10 cellular contexts compared by ENCODE assay signal in the genomic region with DNA sequence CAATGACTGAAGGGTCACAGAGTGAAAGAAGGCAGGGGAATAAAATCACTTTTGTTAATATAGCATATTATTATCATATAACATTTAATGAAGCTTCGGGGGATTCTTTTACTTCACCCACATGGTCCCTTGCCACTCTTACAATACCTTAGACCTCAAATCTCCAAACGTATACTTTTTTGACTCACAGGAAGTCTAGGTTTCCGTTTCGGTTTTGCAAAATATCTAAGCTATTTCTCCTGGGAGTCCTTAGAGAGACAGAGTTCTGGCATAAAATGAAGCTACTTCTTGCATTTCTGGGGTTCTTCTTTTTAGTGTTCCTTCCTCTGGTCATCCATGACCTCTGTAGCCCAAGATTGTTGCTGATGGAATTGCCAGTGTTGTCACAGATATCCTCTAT.
A peak's percentile ranks its signal among the peaks of the same experiment; 100 is the strongest.
DNase-seq lines count a peak whose midpoint lies in the region; ATAC-seq and TF ChIP-seq lines count a peak whose summit lies in the region.
"Had no signal": no experiment of that assay in that cellular context is flagged by ENCODE, and none has a peak within 500 bp of the region (broad histone marks: within the 10 kb centered on the region; RNA-seq: fewer than 3 reads in every experiment).

No MANE protein-coding gene starts in this region.

- H3K4me2 ChIP-seq in GM23338, result no peak overlapping the region

- intact Hi-C loops in activated CD4-positive, alpha-beta T cell treated with anti-CD3 and anti-CD28 coated beads for 36 hours (cut with DNase I, micrococcal nuclease), result no loop called here
- intact Hi-C loops in left ventricle myocardium superior (cut with micrococcal nuclease), result no loop called here

- peak overlapping the region; percentile 52 for H3K4me3 Mint-ChIP-seq in activated CD4-positive, alpha-beta T cell treated with anti-CD3 and anti-CD28 coated beads for 36 hours
- H3K4me3 Mint-ChIP-seq in GM23338 (no peak overlapping the region), glutamatergic neuron (ENCODE audit: unreplicated experiment) (no peak overlapping the region)
- peak overlapping the region; percentile 30 to 83 (median 68) for H3K4me3 Mint-ChIP-seq in naive thymus-derived CD8-positive, alpha-beta T cell

- no peaks in the 10 kb centered on the region for H3K36me3 ChIP-seq in GM23338 (ENCODE audit: insufficient read depth)

- no peak overlapping the region for H3K4me3 ChIP-seq in GM23338

- H3K27ac ChIP-seq in GM23338 (ENCODE audit: low read depth), result no peak overlapping the region

- peaks cover 23% of the 10 kb centered on the region for H3K4me1 Mint-ChIP-seq in activated CD4-positive, alpha-beta T cell treated with anti-CD3 and anti-CD28 coated beads for 36 hours
- peaks cover 4% of the 10 kb centered on the region; the same call in 1 of the 3 replicates for H3K4me1 Mint-ChIP-seq in GM23338
- H3K4me1 Mint-ChIP-seq in naive thymus-derived CD8-positive, alpha-beta T cell, result peaks cover 5 to 15% (median 10%) of the 10 kb centered on the region in 4 donors
- no peaks in the 10 kb centered on the region for H3K4me1 Mint-ChIP-seq in glutamatergic neuron (ENCODE audit: low read depth, unreplicated experiment)

- no peaks in the 10 kb centered on the region for H3K4me1 ChIP-seq in GM23338 (ENCODE audit: insufficient read depth)

- H3K36me3 Mint-ChIP-seq in activated CD4-positive, alpha-beta T cell treated with anti-CD3 and anti-CD28 coated beads for 36 hours (ENCODE audit: low read depth), result no peaks in the 10 kb centered on the region
- no peaks in the 10 kb centered on the region for H3K36me3 Mint-ChIP-seq in GM23338 (ENCODE audit: low read depth)
- no peaks in the 10 kb centered on the region for H3K36me3 Mint-ChIP-seq in naive thymus-derived CD8-positive, alpha-beta T cell
- H3K36me3 Mint-ChIP-seq in glutamatergic neuron (ENCODE audit: unreplicated experiment), result no peaks in the 10 kb centered on the region

- H3K9me3 Mint-ChIP-seq in activated CD4-positive, alpha-beta T cell treated with anti-CD3 and anti-CD28 coated beads for 36 hours (ENCODE audit: low read depth), result no peaks in the 10 kb centered on the region
- H3K9me3 Mint-ChIP-seq in GM23338 (no peaks in the 10 kb centered on the region), glutamatergic neuron (ENCODE audit: unreplicated experiment) (no peaks in the 10 kb centered on the region)
- H3K9me3 Mint-ChIP-seq in naive thymus-derived CD8-positive, alpha-beta T cell, result no peaks in the 10 kb centered on the region

- H3K27me3 ChIP-seq in GM23338 (ENCODE audit: insufficient read depth), result no peaks in the 10 kb centered on the region

- no peak for TF ChIP-seq CTCF in GM23338 (conservative IDR thresholded peaks at IDR 0.05; ENCODE audit: low read depth in 2 of 2)
- TF ChIP-seq CTCF in glutamatergic neuron (IDR thresholded peaks at IDR 0.05; ENCODE audit: partially characterized antibody, unreplicated experiment), result no peak

- no peak for DNase-seq in activated CD4-positive, alpha-beta T cell treated with anti-CD3 and anti-CD28 coated beads for 36 hours
- no peak for DNase-seq in activated CD4-positive, alpha-beta T cell treated with anti-CD3 and anti-CD28 coated beads, Interleukin-2, amount 50 U/mL, for 1 hour
- no peak for DNase-seq in GM23338 (ENCODE audit: low spot score)
- peak in 1 of 10 donors; percentile 10 for DNase-seq in naive thymus-derived CD8-positive, alpha-beta T cell
- DNase-seq in left ventricle myocardium superior, result no peak
- DNase-seq in GOT3 (lab: John Stamatoyannopoulos, UW), result no peak
- no peak for DNase-seq in glutamatergic neuron
- DNase-seq: 8988T, NCI-H82 had no signal

- peak; percentile 81 for ATAC-seq in activated CD4-positive, alpha-beta T cell treated with anti-CD3 and anti-CD28 coated beads for 36 hours
- ATAC-seq in GM23338 (no peak), HG03565 (IDR thresholded peaks at IDR 0.05; ENCODE audit: unreplicated experiment) (peak; percentile 98), left ventricle myocardium superior (no peak)
- ATAC-seq in naive thymus-derived CD8-positive, alpha-beta T cell, result peak in 1 of 2 donors; percentile 52

- H3K79me2 ChIP-seq in GM23338 (replicated peaks; ENCODE audit: insufficient read depth), result no peaks in the 10 kb centered on the region

- H3K27me3 Mint-ChIP-seq in activated CD4-positive, alpha-beta T cell treated with anti-CD3 and anti-CD28 coated beads for 36 hours, result peaks cover 13% of the 10 kb centered on the region
- H3K27me3 Mint-ChIP-seq in GM23338 (ENCODE audit: insufficient read depth, low read depth, poor library complexity), result peaks cover 1% of the 10 kb centered on the region
- H3K27me3 Mint-ChIP-seq in naive thymus-derived CD8-positive, alpha-beta T cell, result peaks cover 0 to 10% (median 6%) of the 10 kb centered on the region in 5 donors
- peaks cover 4% of the 10 kb centered on the region for H3K27me3 Mint-ChIP-seq in glutamatergic neuron (ENCODE audit: unreplicated experiment)

- H3K27ac Mint-ChIP-seq in activated CD4-positive, alpha-beta T cell treated with anti-CD3 and anti-CD28 coated beads for 36 hours, result peak overlapping the region; percentile 0
- H3K27ac Mint-ChIP-seq in GM23338 (no peak overlapping the region), glutamatergic neuron (ENCODE audit: unreplicated experiment) (no peak overlapping the region)
- H3K27ac Mint-ChIP-seq in naive thymus-derived CD8-positive, alpha-beta T cell, result peak overlapping the region in 4 of 10 donors; percentile 2 to 56 (median 36)

- H2AFZ ChIP-seq in GM23338, result peak overlapping the region; percentile 66; the same call in 1 of the 2 replicates

- CTCF ChIA-PET in activated CD4-positive, alpha-beta T cell treated with anti-CD3 and anti-CD28 coated beads for 36 hours (lab: Charles Lee), result interaction anchor here (1.0 kb wide), 2 partner anchors 13 to 30 kb away, joined by 3 read pairs; no protein-coding TSS in a partner anchor

- no peaks in the 10 kb centered on the region for H3F3A ChIP-seq in GM23338 (replicated peaks; ENCODE audit: low read depth)

- no peaks in the 10 kb centered on the region for H3K9me2 ChIP-seq in GM23338 (ENCODE audit: insufficient read depth)

- H4K20me1 ChIP-seq in GM23338 (replicated peaks; ENCODE audit: insufficient read depth), result no peaks in the 10 kb centered on the region

- POLR2A ChIA-PET in activated CD4-positive, alpha-beta T cell treated with anti-CD3 and anti-CD28 coated beads for 36 hours (lab: Charles Lee), result interaction anchor here (1.5 kb wide), 1 partner anchor 19 kb away, joined by 3 read pairs; no protein-coding TSS in a partner anchor
- POLR2A ChIA-PET in naive thymus-derived CD8-positive, alpha-beta T cell (lab: Charles Lee), result no interaction called here

TF ChIP-seq in GM23338, 12 proteins besides CTCF, POLR2A, EP300 and RAD21 (continues in another document):
- no peak for TF ChIP-seq STAT1 (IDR thresholded peaks at IDR 0.05; ENCODE audit: unreplicated experiment)
- no peak for TF ChIP-seq ZNF114 (CRISPR knock-in tag; IDR thresholded peaks at IDR 0.05)
- TF ChIP-seq, protein P1, sequence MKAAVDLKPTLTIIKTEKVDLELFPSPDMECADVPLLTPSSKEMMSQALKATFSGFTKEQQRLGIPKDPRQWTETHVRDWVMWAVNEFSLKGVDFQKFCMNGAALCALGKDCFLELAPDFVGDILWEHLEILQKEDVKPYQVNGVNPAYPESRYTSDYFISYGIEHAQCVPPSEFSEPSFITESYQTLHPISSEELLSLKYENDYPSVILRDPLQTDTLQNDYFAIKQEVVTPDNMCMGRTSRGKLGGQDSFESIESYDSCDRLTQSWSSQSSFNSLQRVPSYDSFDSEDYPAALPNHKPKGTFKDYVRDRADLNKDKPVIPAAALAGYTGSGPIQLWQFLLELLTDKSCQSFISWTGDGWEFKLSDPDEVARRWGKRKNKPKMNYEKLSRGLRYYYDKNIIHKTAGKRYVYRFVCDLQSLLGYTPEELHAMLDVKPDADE (IDR thresholded peaks at IDR 0.05), result no peak
- TF ChIP-seq EZH2phosphoT487 (IDR thresholded peaks at IDR 0.05; ENCODE audit: unreplicated experiment), result no peak
- no peak for TF ChIP-seq POLR2AphosphoS5 (IDR thresholded peaks at IDR 0.05; ENCODE audit: low read depth)
- no peak for TF ChIP-seq NANOG (IDR thresholded peaks at IDR 0.05; ENCODE audit: borderline replicate concordance)
- no peak for TF ChIP-seq ZNF331 (CRISPR knock-in tag; IDR thresholded peaks at IDR 0.05; ENCODE audit: low read depth)
- TF ChIP-seq EZH2 (IDR thresholded peaks at IDR 0.05; ENCODE audit: low read depth, unreplicated experiment), result no peak
- no peak for TF ChIP-seq REST (IDR thresholded peaks at IDR 0.05; ENCODE audit: unreplicated experiment)
- no peak for TF ChIP-seq JUNB (IDR thresholded peaks at IDR 0.05; ENCODE audit: unreplicated experiment)
- no peak for TF ChIP-seq CREB1 (CRISPR knock-in tag; IDR thresholded peaks at IDR 0.05; ENCODE audit: low read depth)

Comparison
In these comparisons a context has a peak if more than half of its experiments do, and no peak if none do; other contexts are left out.
1. ATAC-seq: peak in activated CD4-positive, alpha-beta T cell treated with anti-CD3 and anti-CD28 coated beads for 36 hours (single experiment) and HG03565 (single experiment); none in GM23338 (single experiment) and left ventricle myocardium superior (single experiment).
2. H3K4me3 Mint-ChIP-seq: peak in activated CD4-positive, alpha-beta T cell treated with anti-CD3 and anti-CD28 coated beads for 36 hours (single experiment) and naive thymus-derived CD8-positive, alpha-beta T cell (10 of 10); none in GM23338 (single experiment) and glutamatergic neuron (single experiment).